ENCODE assay signal across 20 cellular contexts in the genomic region with DNA sequence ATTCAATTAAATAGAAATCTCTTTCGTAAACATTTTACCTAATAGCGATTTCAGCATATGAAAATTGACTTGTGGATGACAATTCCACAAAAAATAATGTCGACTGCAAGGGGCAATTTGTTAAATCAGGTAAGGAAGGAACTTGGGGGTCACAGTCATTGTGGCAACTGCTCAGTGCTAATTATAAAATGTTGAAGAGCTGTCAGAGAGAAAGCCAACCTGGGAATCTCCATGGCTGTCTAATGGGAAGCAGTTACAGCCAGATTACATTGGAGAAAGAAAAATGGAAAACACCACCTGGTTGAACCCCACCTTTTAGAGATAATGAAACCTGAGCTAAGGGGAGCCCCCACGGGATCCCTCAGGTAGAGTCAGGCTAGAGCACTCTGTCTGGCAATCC.
A peak's percentile ranks its signal among the peaks of the same experiment; 100 is the strongest.
DNase-seq lines count a peak whose midpoint lies in the region; ATAC-seq and TF ChIP-seq lines count a peak whose summit lies in the region.
"Had no signal": no experiment of that assay in that cellular context is flagged by ENCODE, and none has a peak within 500 bp of the region (broad histone marks: within the 10 kb centered on the region; RNA-seq: fewer than 3 reads in every experiment).

No MANE protein-coding gene starts in this region.

- H3K36me3 Mint-ChIP-seq in stimulated activated memory B cell treated with anti-CD40 and anti-IgM and Interleukin-4, amounts not matched to agents 10 μg/mL and 1 μg/mL and 100 μg/mL, for 72 hours, result peaks cover 5% of the 10 kb centered on the region
- H3K36me3 Mint-ChIP-seq: CD8-positive, alpha-beta T cell had no signal

- no peak overlapping the region for H3K27ac Mint-ChIP-seq in stimulated activated memory B cell treated with anti-CD40 and anti-IgM and Interleukin-4, amounts not matched to agents 10 μg/mL and 1 μg/mL and 100 μg/mL, for 72 hours
- H3K27ac Mint-ChIP-seq: B cell; CD8-positive, alpha-beta T cell; GM23338; H9 had no signal

- H3K9me3 Mint-ChIP-seq in stimulated activated memory B cell treated with anti-CD40 and anti-IgM and Interleukin-4, amounts not matched to agents 10 μg/mL and 1 μg/mL and 100 μg/mL, for 72 hours, result peaks cover 7% of the 10 kb centered on the region

- H3K4me1 ChIP-seq in heart right ventricle (peaks cover 0 to 7% (median 0%) of the 10 kb centered on the region in 9 donors), left ventricle myocardium inferior (peaks cover 21% of the 10 kb centered on the region)
- H3K4me1 ChIP-seq: BLaER1 had no signal

- 67 to 75% methylated on average over 4 of the region's 4 CpGs for WGBS in heart right ventricle, 2 donors

- peaks cover 0 to 21% (median 10%) of the 10 kb centered on the region in 11 donors for H3K9me3 ChIP-seq in heart right ventricle
- H3K9me3 ChIP-seq in left ventricle myocardium inferior (replicated peaks), result peaks cover 22% of the 10 kb centered on the region

- no peak overlapping the region for H3K4me3 ChIP-seq in heart right ventricle
- H3K4me3 ChIP-seq in left ventricle myocardium inferior, result no peak overlapping the region
- H3K4me3 ChIP-seq: BLaER1, GM12878, GM23338 had no signal

- no peak for TF ChIP-seq CTCF in heart right ventricle (IDR thresholded peaks at IDR 0.05)
- no peak for TF ChIP-seq CTCF in left ventricle myocardium inferior (IDR thresholded peaks at IDR 0.05; ENCODE audit: borderline replicate concordance)

- H3K4me1 Mint-ChIP-seq in stimulated activated memory B cell treated with anti-CD40 and anti-IgM and Interleukin-4, amounts not matched to agents 10 μg/mL and 1 μg/mL and 100 μg/mL, for 72 hours, result no peaks in the 10 kb centered on the region
- H3K4me1 Mint-ChIP-seq: B cell, GM23338, H9 had no signal

- DNase-seq in NCI-H1694 treated with DMSO at 0.1 percent for 48 hours (lab: John Stamatoyannopoulos, UW) (peak; percentile 16), NCI-H1694 (lab: John Stamatoyannopoulos, UW) (no peak), heart right ventricle (no peak), cardiac septum (ENCODE audit: low spot score) (no peak), left ventricle myocardium inferior (no peak), HuH-7 (ENCODE audit: low spot score) (no peak)
- DNase-seq: CD4-positive, CD25-positive, alpha-beta regulatory T cell; CD8-positive, alpha-beta T cell; DMS79; EL; GDM1; H9 had no signal

- ATAC-seq in heart right ventricle, result peak in 5 of 8 donors; percentile 29 to 77 (median 48)
- ATAC-seq in stimulated activated memory B cell treated with anti-CD40 and anti-IgM and Interleukin-4, amounts not matched to agents 10 μg/mL and 1 μg/mL and 100 μg/mL, for 72 hours, result no peak
- ATAC-seq: CD8-positive, alpha-beta T cell; GM12878; GM23338; HCT116 had no signal

- H3K4me3 Mint-ChIP-seq in stimulated activated memory B cell treated with anti-CD40 and anti-IgM and Interleukin-4, amounts not matched to agents 10 μg/mL and 1 μg/mL and 100 μg/mL, for 72 hours, result no peak overlapping the region
- H3K4me3 Mint-ChIP-seq: B cell; CD4-positive, CD25-positive, alpha-beta regulatory T cell; CD8-positive, alpha-beta T cell; GM23338; H9 had no signal

- H3K27ac ChIP-seq in heart right ventricle (no peak overlapping the region), left ventricle myocardium inferior (replicated peaks) (peak overlapping the region; percentile 2)
- H3K27ac ChIP-seq: 22Rv1, BLaER1, C4-2B had no signal

- no peaks in the 10 kb centered on the region for H3K27me3 ChIP-seq in heart right ventricle
- H3K27me3 ChIP-seq in left ventricle myocardium inferior (ENCODE audit: low read depth), result no peaks in the 10 kb centered on the region
- H3K27me3 ChIP-seq: BLaER1 had no signal

- H3K36me3 ChIP-seq in heart right ventricle, result no peaks in the 10 kb centered on the region
- no peaks in the 10 kb centered on the region for H3K36me3 ChIP-seq in left ventricle myocardium inferior
- H3K36me3 ChIP-seq: BLaER1 had no signal

- intact Hi-C loops in heart right ventricle (cut with DNase I) (no loop called here), cardiac septum (cut with DNase I) (no loop called here), left ventricle myocardium inferior (cut with micrococcal nuclease) (no loop called here)

- H3K27me3 Mint-ChIP-seq in stimulated activated memory B cell treated with anti-CD40 and anti-IgM and Interleukin-4, amounts not matched to agents 10 μg/mL and 1 μg/mL and 100 μg/mL, for 72 hours, result no peaks in the 10 kb centered on the region
- H3K27me3 Mint-ChIP-seq: B cell; CD4-positive, CD25-positive, alpha-beta regulatory T cell had no signal
